Comparison of ENCODE assay signal across 8 cellular contexts in genomic region chr4:173522160-173522873, GRCh38. TPM values are rescaled to one million over a fixed set of nuclear protein-coding genes. Genes with fewer than 3 reads are reported as not detected.
DNase-seq lines count a peak whose midpoint lies in the region; ATAC-seq and TF ChIP-seq lines count a peak whose summit lies in the region.

No MANE protein-coding gene starts in this region.

- H3K27ac ChIP-seq in adipose tissue (ENCODE audit: low read depth, low read length) = peak overlapping the region; percentile 66
- H3K27ac ChIP-seq in right cardiac atrium (ENCODE audit: low read length) = peak overlapping the region; percentile 93
- H3K27ac ChIP-seq in gastrocnemius medialis = peak overlapping the region; percentile 64 to 79 (median 70)

- H3K27me3 ChIP-seq in right cardiac atrium (ENCODE audit: control insufficient read depth, insufficient read depth) (no peaks in the 10 kb centered on the region), gastrocnemius medialis (peaks cover 75 to 81% (median 80%) of the 10 kb centered on the region in 3 donors)

- H3K36me3 ChIP-seq in gastrocnemius medialis = no peaks in the 10 kb centered on the region

- TF ChIP-seq CTCF in gastrocnemius medialis (IDR thresholded peaks at IDR 0.05 in 4 of 5, conservative IDR thresholded peaks at IDR 0.05 in 1 of 5) = no peak

- in situ Hi-C loops in gastrocnemius medialis (cut with MboI; ENCODE audit: low sequenced_read_pairs in 4 of 4) = loop anchor here in 2 of 4 donors (25.0 kb wide), 2 partner anchors 290 to 615 kb away; no protein-coding TSS in a partner anchor

- peaks cover 2% of the 10 kb centered on the region for H3K4me1 ChIP-seq in right cardiac atrium (ENCODE audit: control insufficient read depth, insufficient read depth, low read length)
- H3K4me1 ChIP-seq in gastrocnemius medialis = peaks cover 9 to 16% of the 10 kb centered on the region in 2 donors

- WGBS in adipose tissue, 3 donors = 1% methylated on average over 60 of the region's 60 CpGs
- WGBS in right cardiac atrium = 1% methylated on average over 60 of the region's 60 CpGs

- H3K9me3 Mint-ChIP-seq in stimulated activated naive CD8-positive, alpha-beta T cell treated with anti-CD3 and anti-CD28 coated beads, Interleukin-15, Interleukin-2, amounts not matched to agents 100 ng/mL and 50 ng/mL, for 24 hours = no peaks in the 10 kb centered on the region

- intact Hi-C loops in right cardiac atrium (cut with DNase I) (loop anchor here in 1 of 4 donors (5.0 kb wide), 1 partner anchor 470 kb away; no protein-coding TSS in a partner anchor), gastrocnemius medialis (cut with DNase I; ENCODE audit: low total_unique reads) (no loop called here)

- no peaks in the 10 kb centered on the region for H3K9me3 ChIP-seq in right cardiac atrium (ENCODE audit: control insufficient read depth, low read length)
- no peaks in the 10 kb centered on the region for H3K9me3 ChIP-seq in gastrocnemius medialis

- no peak overlapping the region for H3K27ac Mint-ChIP-seq in stimulated activated naive CD8-positive, alpha-beta T cell treated with anti-CD3 and anti-CD28 coated beads, Interleukin-15, Interleukin-2, amounts not matched to agents 100 ng/mL and 50 ng/mL, for 24 hours

- peak in 1 of 2 donors; percentile 35 for TF ChIP-seq POLR2A in gastrocnemius medialis (IDR thresholded peaks at IDR 0.05)

- H3K27me3 Mint-ChIP-seq in stimulated activated naive CD8-positive, alpha-beta T cell treated with anti-CD3 and anti-CD28 coated beads, Interleukin-15, Interleukin-2, amounts not matched to agents 100 ng/mL and 50 ng/mL, for 24 hours = peaks cover 89% of the 10 kb centered on the region

- H3K4me1 Mint-ChIP-seq in stimulated activated naive CD8-positive, alpha-beta T cell treated with anti-CD3 and anti-CD28 coated beads, Interleukin-15, Interleukin-2, amounts not matched to agents 100 ng/mL and 50 ng/mL, for 24 hours (ENCODE audit: low read depth) = peaks cover 17% of the 10 kb centered on the region

- H3K4me3 Mint-ChIP-seq in stimulated activated naive CD8-positive, alpha-beta T cell treated with anti-CD3 and anti-CD28 coated beads, Interleukin-15, Interleukin-2, amounts not matched to agents 100 ng/mL and 50 ng/mL, for 24 hours = peak overlapping the region; percentile 54

- H3K4me3 ChIP-seq in right cardiac atrium (ENCODE audit: low read length) (peak overlapping the region; percentile 59), gastrocnemius medialis (peak overlapping the region; percentile 51 to 64 (median 58))

- DNase-seq in stimulated activated naive CD8-positive, alpha-beta T cell treated with anti-CD3 and anti-CD28 coated beads, Interleukin-15, Interleukin-2, amounts not matched to agents 100 U/mL and 50 U/mL, for 24 hours = no peak
- DNase-seq in right cardiac atrium (peak; percentile 95 to 98 (median 97)), gastrocnemius medialis (peak; percentile 41 to 61)
- no peak for DNase-seq in activated effector memory CD4-positive, alpha-beta T cell treated with anti-CD3 and anti-CD28 coated beads, Interleukin-2, amount 50 U/mL, for 16 hours

- peaks cover 8% of the 10 kb centered on the region for H3K36me3 Mint-ChIP-seq in stimulated activated naive CD8-positive, alpha-beta T cell treated with anti-CD3 and anti-CD28 coated beads, Interleukin-15, Interleukin-2, amounts not matched to agents 100 ng/mL and 50 ng/mL, for 24 hours (ENCODE audit: low read depth)

- no peak for ATAC-seq in stimulated activated naive CD8-positive, alpha-beta T cell treated with anti-CD3 and anti-CD28 coated beads, Interleukin-15, Interleukin-2, amounts not matched to agents 100 U/mL and 50 U/mL, for 24 hours
- ATAC-seq in right cardiac atrium = peak; percentile 89
- ATAC-seq in gastrocnemius medialis = peak; percentile 75 to 85
- no peak for ATAC-seq in GM19455 (IDR thresholded peaks at IDR 0.05; ENCODE audit: unreplicated experiment)
- no peak for ATAC-seq in HG03175 (IDR thresholded peaks at IDR 0.05; ENCODE audit: unreplicated experiment)

RNA-seq across cellular contexts. Expression of gene HAND2, which starts 7.7 kb away (rescaled TPM):
- polyA plus RNA-seq in adipose tissue (10 to 100 TPM in 1 of 3 donors, 1 to 10 TPM in 2; 3.5 to 42.7 (median 3.8) TPM), right cardiac atrium (115 TPM)
- total RNA-seq in right cardiac atrium (100 to 1,000 TPM in 3 of 4 donors, 10 to 100 TPM in 1; 69.3 to 154 (median 136) TPM), gastrocnemius medialis (1 to 10 TPM in 1 of 4 donors, under 1 TPM in 3; 0.66 to 2.4 (median 0.89) TPM)

Comparison
In these comparisons a context has a peak if more than half of its experiments do, and no peak if none do; other contexts are left out.
1. ATAC-seq: peak in right cardiac atrium (2 of 2) and gastrocnemius medialis (2 of 2); none in stimulated activated naive CD8-positive, alpha-beta T cell treated with anti-CD3 and anti-CD28 coated beads, Interleukin-15, Interleukin-2, amounts not matched to agents 100 U/mL and 50 U/mL, for 24 hours (single experiment), GM19455 (single experiment) and HG03175 (single experiment).
2. DNase-seq: peak in right cardiac atrium (3 of 3) and gastrocnemius medialis (2 of 2); none in stimulated activated naive CD8-positive, alpha-beta T cell treated with anti-CD3 and anti-CD28 coated beads, Interleukin-15, Interleukin-2, amounts not matched to agents 100 U/mL and 50 U/mL, for 24 hours (single experiment) and activated effector memory CD4-positive, alpha-beta T cell treated with anti-CD3 and anti-CD28 coated beads, Interleukin-2, amount 50 U/mL, for 16 hours (single experiment).
3. RNA of gene HAND2, which starts 7.7 kb away (total RNA-seq): 69.3 to 154 TPM in right cardiac atrium; 0.66 to 2.4 TPM in gastrocnemius medialis; every median in the first group is over 10 times any median in the second.
4. Peak in every context shown above with its lines, with median percentiles within 50 percentile points of each other: H3K27ac ChIP-seq.